In genomic region chr5:122501087-122501435, GRCh38 we compare ENCODE assay signal across 10 cellular contexts.
A peak's percentile ranks its signal among the peaks of the same experiment; 100 is the strongest.
DNase-seq lines count a peak whose midpoint lies in the region; ATAC-seq, FAIRE-seq and TF ChIP-seq lines count a peak whose summit lies in the region.
"Had no signal": no experiment of that assay in that cellular context is flagged by ENCODE, and none has a peak within 500 bp of the region (broad histone marks: within the 10 kb centered on the region; RNA-seq: fewer than 3 reads in every experiment).

No MANE protein-coding gene starts in this region.

- no peak for FAIRE-seq in frontal cortex (lab: Jason Lieb, UNC)

- no CpG with 5 or more reads among the region's 2 CpGs for WGBS in neuronal stem cell (ENCODE audit: extremely low coverage in 2 of 2, insufficient read length in 2 of 2, insufficient replicate concordance in 1 of 2), 2 donors

- H2BK5ac ChIP-seq in neuronal stem cell (ENCODE audit: low read length) = no peak overlapping the region

- H2BK120ac ChIP-seq in neuronal stem cell (ENCODE audit: low read depth, low read length) = no peak overlapping the region

- H3K9me3 ChIP-seq in T-helper 17 cell (ENCODE audit: control insufficient read depth, low read length, poor library complexity, severe bottlenecking) (no peaks in the 10 kb centered on the region), neuronal stem cell (replicated peaks in 1 of 2; ENCODE audit: control insufficient read depth in 2 of 2, insufficient read depth in 1 of 2, low read depth in 1 of 2, low read length in 2 of 2) (no peaks in the 10 kb centered on the region)

- no peak overlapping the region for H3K4me2 ChIP-seq in neuronal stem cell (ENCODE audit: insufficient read depth, low read length, poor library complexity, severe bottlenecking)

- H3K4me1 ChIP-seq in ACC112 (ENCODE audit: control insufficient read depth, insufficient read depth, low read length, unreplicated experiment) = peaks cover 4% of the 10 kb centered on the region
- peaks cover 0 to 6% of the 10 kb centered on the region in 2 donors for H3K4me1 ChIP-seq in neuronal stem cell (ENCODE audit: control insufficient read depth in 2 of 2, insufficient read depth in 1 of 2, low read depth in 1 of 2, low read length in 2 of 2)

- H3K27ac Mint-ChIP-seq in T-helper 17 cell = no peak overlapping the region
- H3K27ac Mint-ChIP-seq: natural killer cell treated with Interleukin-12 subunit alpha and Interleukin-12 subunit beta and Interleukin-15 and Interleukin-18, amount 100 ng/mL, for 72 hours had no signal

- no peak overlapping the region for H3K23ac ChIP-seq in neuronal stem cell (ENCODE audit: low read depth, low read length, poor library complexity)

- H3K4me3 Mint-ChIP-seq in T-helper 17 cell = peak overlapping the region; percentile 10
- H3K4me3 Mint-ChIP-seq: natural killer cell treated with Interleukin-12 subunit alpha and Interleukin-12 subunit beta and Interleukin-15 and Interleukin-18, amount 100 ng/mL, for 72 hours had no signal

- H3K79me2 ChIP-seq in ACC112 (ENCODE audit: control insufficient read depth, insufficient read depth, low read length, unreplicated experiment) = no peaks in the 10 kb centered on the region

- peaks cover 35% of the 10 kb centered on the region for H3K27me3 Mint-ChIP-seq in T-helper 17 cell
- H3K27me3 Mint-ChIP-seq: natural killer cell treated with Interleukin-12 subunit alpha and Interleukin-12 subunit beta and Interleukin-15 and Interleukin-18, amount 100 ng/mL, for 72 hours had no signal

- no peak overlapping the region for H2BK15ac ChIP-seq in neuronal stem cell (ENCODE audit: low read length)

- H4K8ac ChIP-seq in neuronal stem cell (ENCODE audit: low read depth, low read length) = no peak overlapping the region

- DNase-seq in T-helper 17 cell = no peak
- DNase-seq in fibroblast of the aortic adventitia (ENCODE audit: low read depth) = peak; percentile 69
- DNase-seq in neuronal stem cell (ENCODE audit: low spot score) = no peak
- DNase-seq in frontal cortex (ENCODE audit: low spot score in 2 of 2) = no peak
- no peak for DNase-seq in COLO668 (lab: John Stamatoyannopoulos, UW; ENCODE audit: unreplicated experiment)
- DNase-seq: activated gamma-delta T cell had no signal

- H4K91ac ChIP-seq in neuronal stem cell (ENCODE audit: low read depth, low read length, poor library complexity) = no peak overlapping the region

- H3K27me3 ChIP-seq in ACC112 (ENCODE audit: insufficient read depth, low read length) (no peaks in the 10 kb centered on the region), neuronal stem cell (ENCODE audit: control insufficient read depth in 3 of 3, insufficient read depth in 3 of 3, low read depth in 1 of 3, low read length in 3 of 3) (peaks cover 0 to 3% (median 0%) of the 10 kb centered on the region in 3 experiments)

- ATAC-seq in T-helper 17 cell (no peak), GM21360 (IDR thresholded peaks at IDR 0.05; ENCODE audit: unreplicated experiment) (no peak), HG02938 (IDR thresholded peaks at IDR 0.05; ENCODE audit: unreplicated experiment) (no peak)
- ATAC-seq: natural killer cell treated with Interleukin-12 subunit alpha and Interleukin-12 subunit beta and Interleukin-15 and Interleukin-18, amount 100 ng/mL, for 72 hours had no signal

- H3K79me1 ChIP-seq in neuronal stem cell (ENCODE audit: low read depth, low read length) = no peaks in the 10 kb centered on the region

- H3K27ac ChIP-seq in ACC112 (ENCODE audit: low read depth, low read length) (no peak overlapping the region), neuronal stem cell (replicated peaks; ENCODE audit: low read length) (no peak overlapping the region)

- H3K9ac ChIP-seq in neuronal stem cell (ENCODE audit: low read depth, low read length, poor library complexity) = no peak overlapping the region

- H3K4me3 ChIP-seq in ACC112 (ENCODE audit: low read depth, low read length) (peak overlapping the region; percentile 41), fibroblast of the aortic adventitia (ENCODE audit: low read depth, low read length) (no peak overlapping the region), neuronal stem cell (ENCODE audit: low read length in 2 of 2) (no peak overlapping the region)

- no peak overlapping the region for H3K18ac ChIP-seq in neuronal stem cell (ENCODE audit: low read length)

- H3K4ac ChIP-seq in neuronal stem cell (ENCODE audit: low read length) = no peak overlapping the region

- no peak overlapping the region for H3K14ac ChIP-seq in neuronal stem cell (ENCODE audit: low read length)

- no peak overlapping the region for H2AK5ac ChIP-seq in neuronal stem cell (ENCODE audit: low read depth, low read length)

- no peak overlapping the region for H2BK12ac ChIP-seq in neuronal stem cell (ENCODE audit: low read length)

- no peak for TF ChIP-seq CTCF in fibroblast of the aortic adventitia (IDR thresholded peaks at IDR 0.05; ENCODE audit: insufficient read depth, low read length)

- H3K36me3 ChIP-seq in ACC112 (ENCODE audit: insufficient read depth, low read length) = no peaks in the 10 kb centered on the region
- H3K36me3 ChIP-seq in neuronal stem cell (replicated peaks in 1 of 2; ENCODE audit: control insufficient read depth in 2 of 2, insufficient read depth in 2 of 2, low read length in 2 of 2) = no peaks in the 10 kb centered on the region

- no peaks in the 10 kb centered on the region for H3K4me1 Mint-ChIP-seq in T-helper 17 cell

- H3K36me3 Mint-ChIP-seq in T-helper 17 cell (ENCODE audit: low read depth) = peaks cover 2% of the 10 kb centered on the region
- H3K36me3 Mint-ChIP-seq: natural killer cell treated with Interleukin-12 subunit alpha and Interleukin-12 subunit beta and Interleukin-15 and Interleukin-18, amount 100 ng/mL, for 72 hours had no signal

- H2AFZ ChIP-seq in ACC112 (ENCODE audit: low read length, unreplicated experiment) (peak overlapping the region; percentile 35), neuronal stem cell (ENCODE audit: low read length) (peak overlapping the region; percentile 63)
